18 cellular contexts compared by ENCODE assay signal in genomic region chr10:108899686-108900085, GRCh38.
"Had no signal": no experiment of that assay in that cellular context is flagged by ENCODE, and none has a peak within 500 bp of the region (broad histone marks: within the 10 kb centered on the region; RNA-seq: fewer than 3 reads in every experiment).

No MANE protein-coding gene starts in this region.

- H3K9me3 ChIP-seq: lower lobe of right lung, spleen, thoracic aorta had no signal

- H3K4me1 ChIP-seq: lower lobe of right lung had no signal

- H3K27ac ChIP-seq: lower lobe of right lung, spleen, thoracic aorta had no signal

- H3K27me3 ChIP-seq: spleen had no signal

- H3K4me3 ChIP-seq: lower lobe of right lung, spleen, thoracic aorta had no signal

- H3K36me3 ChIP-seq: lower lobe of right lung, spleen, thoracic aorta had no signal

- DNase-seq: activated CD4-positive, alpha-beta T cell treated with anti-CD3 and anti-CD28 coated beads for 4 hours; activated CD4-positive, alpha-beta T cell treated with anti-CD3 and anti-CD28 coated beads, Interleukin-2, amount 50 U/mL, for 48 hours; activated CD4-positive, CD25-positive, alpha-beta regulatory T cell; activated naive CD4-positive, alpha-beta T cell treated with anti-CD3 and anti-CD28 coated beads for 36 hours; activated naive CD8-positive, alpha-beta T cell treated with anti-CD3 and anti-CD28 coated beads, Interleukin-2, amount 10 ng/mL, durations not matched to agents 7 days and 5 days; activated T-cell treated with anti-CD3 and anti-CD28 coated beads, Interleukin-2, amount 50 U/mL, for 48 hours; amniotic stem cell; erythroblast; foreskin fibroblast; kidney; lower lobe of right lung; naive thymus-derived CD8-positive, alpha-beta T cell; retina; spleen; stimulated activated CD4-positive, alpha-beta T cell treated with anti-CD3 and anti-CD28 coated beads, Interleukin-4, amount 100 ng/mL, for 1 hour; stimulated activated naive CD4-positive, alpha-beta T cell; T1000 had no signal
